In genomic region chr4:164204434-164204833, GRCh38 we compare ENCODE assay signal across 1 cellular context.
TF ChIP-seq lines count a peak whose summit lies in the region.

No MANE protein-coding gene starts in this region.

TF ChIP-seq in GM23338, 12 proteins besides CTCF, POLR2A, EP300 and RAD21 (continued from another document):
- no peak for TF ChIP-seq EZH2 (IDR thresholded peaks at IDR 0.05; ENCODE audit: low read depth, unreplicated experiment)
- no peak for TF ChIP-seq JUNB (IDR thresholded peaks at IDR 0.05; ENCODE audit: unreplicated experiment)
- no peak for TF ChIP-seq CREB1 (CRISPR knock-in tag; IDR thresholded peaks at IDR 0.05; ENCODE audit: low read depth)
- no peak for TF ChIP-seq ZNF331 (CRISPR knock-in tag; IDR thresholded peaks at IDR 0.05; ENCODE audit: low read depth)
- TF ChIP-seq NANOG (IDR thresholded peaks at IDR 0.05; ENCODE audit: borderline replicate concordance), result peak; percentile 97
- no peak for TF ChIP-seq REST (IDR thresholded peaks at IDR 0.05; ENCODE audit: unreplicated experiment)
- 0 out of 2 replicates have a peak, but pooled peaks have one; percentile 48 for TF ChIP-seq ETS1 (IDR thresholded peaks at IDR 0.05)
- no peak for TF ChIP-seq POLR2AphosphoS5 (IDR thresholded peaks at IDR 0.05; ENCODE audit: low read depth)
